Comparison of ENCODE assay signal across 16 cellular contexts in the genomic region with DNA sequence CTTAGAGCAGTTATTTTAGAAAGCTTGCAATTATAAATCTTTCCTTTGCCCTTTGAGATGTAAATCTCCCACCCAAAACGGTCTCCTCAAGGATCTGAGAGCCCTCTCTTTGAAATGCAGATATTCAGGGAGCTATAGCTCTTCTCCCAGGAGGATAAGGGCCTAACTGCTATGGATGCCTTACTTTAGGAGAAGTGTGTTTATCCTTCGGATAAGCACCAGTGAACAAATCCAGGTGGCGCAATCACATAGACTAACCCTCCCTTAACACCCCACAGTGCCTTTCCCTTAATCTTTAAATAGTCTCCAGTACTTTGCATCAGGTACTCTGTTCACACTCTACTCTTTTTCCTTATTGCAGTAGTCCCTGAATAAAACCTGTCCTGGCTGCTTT. TPM values are rescaled to one million over a fixed set of nuclear protein-coding genes. Genes with fewer than 3 reads are reported as not detected.
DNase-seq lines count a peak whose midpoint lies in the region; TF ChIP-seq lines count a peak whose summit lies in the region.
"Had no signal": no experiment of that assay in that cellular context is flagged by ENCODE, and none has a peak within 500 bp of the region (broad histone marks: within the 10 kb centered on the region; RNA-seq: fewer than 3 reads in every experiment).

No MANE protein-coding gene starts in this region.

- no peaks in the 10 kb centered on the region for H3K9me2 ChIP-seq in SK-N-SH

- H3K27ac ChIP-seq in RWPE1 (no peak overlapping the region), SK-N-SH (ENCODE audit: low read depth in 2 of 2, low read length in 1 of 2) (no peak overlapping the region)
- H3K27ac ChIP-seq: 22Rv1, C4-2B, esophagus muscularis mucosa had no signal

- no peak overlapping the region for H3K9ac ChIP-seq in SK-N-SH

- no peaks in the 10 kb centered on the region for H4K20me1 ChIP-seq in SK-N-SH (ENCODE audit: insufficient read depth)

- H3K4me3 ChIP-seq in epithelial cell of proximal tubule (ENCODE audit: low read depth, low read length) (no peak overlapping the region), SK-N-SH (ENCODE audit: low read depth in 2 of 2, low read length in 1 of 2) (no peak overlapping the region)
- H3K4me3 ChIP-seq: esophagus muscularis mucosa had no signal

- no peak overlapping the region for H3K4me2 ChIP-seq in SK-N-SH

- DNase-seq in DMS 273 (lab: John Stamatoyannopoulos, UW; ENCODE audit: unreplicated experiment) (peak; percentile 7), DMS 273 treated with DMSO at 0.1 percent for 48 hours (lab: John Stamatoyannopoulos, UW) (no peak), NCI-H69 (lab: John Stamatoyannopoulos, UW) (peak; percentile 51), epithelial cell of proximal tubule (ENCODE audit: low read depth) (no peak), renal cortical epithelial cell (ENCODE audit: low read depth) (peak; percentile 53), RWPE1 (ENCODE audit: low spot score) (no peak), SK-N-SH (no peak), SW 1271 (lab: John Stamatoyannopoulos, UW) (no peak)
- DNase-seq: activated CD4-positive, alpha-beta T cell treated with anti-CD3 and anti-CD28 coated beads, Interleukin-2, amount 50 U/mL, for 48 hours; cortex of kidney; EL; head of caudate nucleus; kidney glomerular epithelial cell had no signal

- H3K9me3 ChIP-seq in SK-N-SH, result no peaks in the 10 kb centered on the region
- H3K9me3 ChIP-seq: esophagus muscularis mucosa had no signal

- no peaks in the 10 kb centered on the region for H3K79me2 ChIP-seq in SK-N-SH (ENCODE audit: insufficient read depth)

- POLR2A ChIA-PET in RWPE1 (lab: Yijun Ruan, JAX; ENCODE audit: low non-redundant PET) (no interaction called here), SK-N-SH (lab: Yijun Ruan, JAX) (no interaction called here)

- H3F3A ChIP-seq in SK-N-SH (replicated peaks; ENCODE audit: insufficient read depth), result no peaks in the 10 kb centered on the region

- no peaks in the 10 kb centered on the region for H3K4me1 ChIP-seq in SK-N-SH (ENCODE audit: control insufficient read depth in 1 of 2, insufficient read depth in 2 of 2, low read depth in 1 of 2, low read length in 1 of 2)
- H3K4me1 ChIP-seq: esophagus muscularis mucosa had no signal

- WGBS in SK-N-SH (ENCODE audit: low lambda C conversion rate), result 50% methylated on average over 3 of the region's 3 CpGs

- no peaks in the 10 kb centered on the region for H3K36me3 ChIP-seq in SK-N-SH (replicated peaks in 1 of 2; ENCODE audit: control insufficient read depth in 1 of 2, insufficient read depth in 2 of 2, low read length in 1 of 2)
- H3K36me3 ChIP-seq: esophagus muscularis mucosa had no signal

- no peak overlapping the region for H2AFZ ChIP-seq in SK-N-SH (ENCODE audit: low read depth)

- H3K27me3 ChIP-seq in SK-N-SH (ENCODE audit: insufficient read depth), result no peaks in the 10 kb centered on the region
- H3K27me3 ChIP-seq: esophagus muscularis mucosa had no signal

- no peak for TF ChIP-seq RAD21 in SK-N-SH (IDR thresholded peaks at IDR 0.05; ENCODE audit: low read length)

- TF ChIP-seq EP300 in SK-N-SH (IDR thresholded peaks at IDR 0.05; ENCODE audit: borderline replicate concordance in 1 of 2, low read depth in 1 of 2, low read length in 1 of 2), result no peak

- TF ChIP-seq CTCF in epithelial cell of proximal tubule (conservative IDR thresholded peaks at IDR 0.05; ENCODE audit: low read depth, low read length) (peak; percentile 6), RWPE1 (conservative IDR thresholded peaks at IDR 0.05; ENCODE audit: low read depth) (no peak), SK-N-SH (IDR thresholded peaks at IDR 0.05) (no peak)

- CTCF ChIA-PET in RWPE1 (lab: Yijun Ruan, JAX), result no interaction called here
- CTCF ChIA-PET in SK-N-SH (lab: Yijun Ruan, JAX), result interaction anchor here (0.9 to 1.6 kb wide), 3 partner anchors 8 to 107 kb away, joined by 3 to 4 read pairs (median 4); no protein-coding TSS in a partner anchor

TF ChIP-seq in SK-N-SH, 30 proteins besides CTCF, POLR2A, EP300 and RAD21:
- TF ChIP-seq TEAD4 (IDR thresholded peaks at IDR 0.05; ENCODE audit: borderline replicate concordance, insufficient read depth) (no peak), RCOR1 (IDR thresholded peaks at IDR 0.05; ENCODE audit: low read length) (no peak)

RNA-seq across cellular contexts. Expression of a gene that starts 14.9 kb away (rescaled TPM):
- 6.3 and 19.7 TPM in 2 replicates for total RNA-seq in epithelial cell of proximal tubule
- total RNA-seq in renal cortical epithelial cell, result 19.6 and 26.4 TPM in 2 replicates
- polyA plus RNA-seq in SK-N-SH (2012; rRNA removed), result 39.4 and 44.3 TPM in 2 replicates
- polyA plus RNA-seq in SK-N-SH (2012; cell fraction: cytosol; rRNA removed), result 32.6 and 41.3 TPM in 2 replicates
- 25.4 and 33.6 TPM in 2 replicates for polyA plus RNA-seq in SK-N-SH (2012; cell fraction: nucleus; rRNA removed)

Comparison
In these comparisons a context has a peak if more than half of its experiments do, and no peak if none do; other contexts are left out.
1. DNase-seq: peak in DMS 273 (single experiment), NCI-H69 (single experiment) and renal cortical epithelial cell (single experiment); none in DMS 273 treated with DMSO at 0.1 percent for 48 hours (single experiment), epithelial cell of proximal tubule (single experiment), RWPE1 (single experiment), SK-N-SH (single experiment) and SW 1271 (0 of 2).